ENCODE assay signal across 23 cellular contexts in genomic region chr17:32565401-32565800, GRCh38.
"Had no signal": no experiment of that assay in that cellular context is flagged by ENCODE, and none has a peak within 500 bp of the region (broad histone marks: within the 10 kb centered on the region; RNA-seq: fewer than 3 reads in every experiment).

No MANE protein-coding gene starts in this region.

- H3K4me3 ChIP-seq: esophagus squamous epithelium, gastroesophageal sphincter, lung, psoas muscle, stomach, thoracic aorta, transverse colon had no signal

- FAIRE-seq: endometrium, keratinocyte had no signal

- H3K27ac ChIP-seq: esophagus squamous epithelium, gastroesophageal sphincter, neutrophil, psoas muscle, stomach, thoracic aorta, transverse colon had no signal

- H3K36me3 ChIP-seq: neutrophil, transverse colon had no signal

- H3K27me3 ChIP-seq: esophagus squamous epithelium, gastroesophageal sphincter, stomach, transverse colon had no signal

- H3K4me1 ChIP-seq: gastroesophageal sphincter, psoas muscle, transverse colon had no signal

- DNase-seq: effector memory CD4-positive, alpha-beta T cell; esophagus squamous epithelium; foreskin fibroblast; glutamatergic neuron; left cardiac atrium; left ventricle myocardium superior; mesendoderm; naive thymus-derived CD8-positive, alpha-beta T cell; psoas muscle; retina; stimulated activated CD4-positive, alpha-beta T cell treated with anti-CD3 and anti-CD28 coated beads, Interleukin-2, amount 100 ng/mL, for 24 hours; stimulated activated CD4-positive, alpha-beta T cell treated with anti-CD3 and anti-CD28 coated beads, Interleukin-4, amount 100 ng/mL, for 4 hours; stimulated activated naive B cell treated with anti-CD40 and anti-IgM and Interleukin-4, amounts not matched to agents 10 μg/mL and 1 μg/mL and 100 μg/mL, for 72 hours; stomach; substantia nigra; transverse colon had no signal

- H3K9me3 ChIP-seq: esophagus squamous epithelium, gastroesophageal sphincter, neutrophil, psoas muscle, stomach, thoracic aorta, transverse colon had no signal

- ATAC-seq: gastroesophageal sphincter; left cardiac atrium; left ventricle myocardium superior; naive thymus-derived CD8-positive, alpha-beta T cell; psoas muscle; sciatic nerve; stimulated activated naive B cell treated with anti-CD40 and anti-IgM and Interleukin-4, amounts not matched to agents 10 μg/mL and 1 μg/mL and 100 μg/mL, for 72 hours had no signal
